In the genomic region with DNA sequence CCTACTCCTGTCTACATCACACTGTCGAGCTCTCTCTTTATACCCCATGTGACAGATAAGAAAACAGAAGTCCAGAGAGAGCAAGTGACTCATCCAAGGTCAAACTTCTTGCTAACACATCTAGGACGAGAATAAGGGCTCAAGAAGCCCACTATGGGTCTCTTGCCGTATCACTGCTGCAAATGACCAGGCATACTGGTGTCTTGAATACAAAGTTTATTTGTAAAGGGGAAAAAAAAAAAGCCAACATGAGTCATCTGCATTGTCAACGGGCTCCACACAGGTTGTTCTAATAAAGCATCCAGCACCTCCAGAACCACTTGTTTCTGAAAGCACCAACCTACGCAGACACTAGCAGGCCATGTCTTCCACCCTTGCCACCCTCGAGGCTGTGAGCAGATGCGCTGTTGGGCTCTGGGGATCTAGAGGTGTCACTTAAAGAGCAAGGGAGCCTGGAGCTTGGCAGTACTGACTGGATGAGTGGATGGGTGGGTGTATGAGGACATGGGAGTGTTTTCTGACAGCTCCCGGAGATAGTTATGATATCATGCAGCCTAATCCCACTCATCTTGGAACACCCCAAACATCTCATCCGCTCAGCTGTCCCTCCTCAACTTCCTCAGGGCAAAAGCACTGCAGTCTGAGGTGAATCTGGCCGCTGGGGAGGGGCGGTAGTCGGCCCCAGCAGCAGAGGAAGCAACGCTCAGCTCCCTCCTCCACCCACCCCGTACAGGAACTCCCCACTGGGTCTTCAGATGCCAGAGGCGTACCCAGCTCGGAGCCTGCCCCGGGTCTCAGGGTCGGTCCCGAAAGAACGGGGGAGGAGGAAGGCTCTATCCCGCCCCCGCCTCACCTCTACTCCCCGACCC, we compare ENCODE assay signal across 8 cellular contexts. TPM values are rescaled to one million over a fixed set of nuclear protein-coding genes. Genes with fewer than 3 reads are reported as not detected.
A peak's percentile ranks its signal among the peaks of the same experiment; 100 is the strongest.
DNase-seq lines count a peak whose midpoint lies in the region; ATAC-seq and TF ChIP-seq lines count a peak whose summit lies in the region.

No MANE protein-coding gene starts in this region.

- DNase-seq in GM12864 (ENCODE audit: low read depth) (no peak), T-helper 9 cell (peak; percentile 24), kidney epithelial cell (ENCODE audit: low read depth) (no peak), KG1 (lab: John Stamatoyannopoulos, UW) (no peak)
- DNase-seq in central memory CD4-positive, alpha-beta T cell: peak; percentile 39
- peak; percentile 20 to 23 for DNase-seq in stimulated activated CD4-positive, alpha-beta T cell treated with anti-CD3 and anti-CD28 coated beads, Interleukin-1b, Interleukin-23, amount 100 ng/mL, for 4 hours (ENCODE audit: low read depth in 2 of 2)

- no peaks in the 10 kb centered on the region for H3K9me3 Mint-ChIP-seq in IgD-negative memory B cell

- peak; percentile 57 for ATAC-seq in GM21825 (IDR thresholded peaks at IDR 0.05; ENCODE audit: unreplicated experiment)

- H3K27me3 ChIP-seq in kidney epithelial cell (ENCODE audit: control insufficient read depth, insufficient read depth, low read length): no peaks in the 10 kb centered on the region

- H3K4me3 Mint-ChIP-seq in IgD-negative memory B cell: peak overlapping the region; percentile 85 to 96 (median 90)

- peaks cover 12 to 15% (median 13%) of the 10 kb centered on the region in 3 donors for H3K4me1 Mint-ChIP-seq in IgD-negative memory B cell

- no peaks in the 10 kb centered on the region for H3K36me3 ChIP-seq in kidney epithelial cell (ENCODE audit: control insufficient read depth, insufficient read depth, low read length)

- H3K4me3 ChIP-seq in GM12864 (ENCODE audit: low read depth, low read length) (peak overlapping the region; percentile 81), kidney epithelial cell (ENCODE audit: low read depth, low read length) (peak overlapping the region; percentile 72)

- H3K36me3 Mint-ChIP-seq in IgD-negative memory B cell: no peaks in the 10 kb centered on the region

- no peaks in the 10 kb centered on the region for H3K27me3 Mint-ChIP-seq in IgD-negative memory B cell

- TF ChIP-seq CTCF in GM12864 (IDR thresholded peaks at IDR 0.05; ENCODE audit: low read depth, low read length, missing control alignments) (no peak), kidney epithelial cell (IDR thresholded peaks at IDR 0.05; ENCODE audit: insufficient read depth, low read length, poor library complexity, severe bottlenecking) (no peak)

- H3K27ac Mint-ChIP-seq in IgD-negative memory B cell: peak overlapping the region in 1 of 3 donors; percentile 41

RNA-seq across cellular contexts. Expression of gene SMCO4, which starts 1.1 kb away (rescaled TPM):
- 8.0 TPM for polyA plus RNA-seq in IgD-negative memory B cell
- 12.7 and 20.8 TPM in 2 replicates for total RNA-seq in kidney epithelial cell

Comparison
In these comparisons a context has a peak if more than half of its experiments do, and no peak if none do; other contexts are left out.
1. DNase-seq: peak in T-helper 9 cell (single experiment), central memory CD4-positive, alpha-beta T cell (single experiment) and stimulated activated CD4-positive, alpha-beta T cell treated with anti-CD3 and anti-CD28 coated beads, Interleukin-1b, Interleukin-23, amount 100 ng/mL, for 4 hours (2 of 2); none in GM12864 (single experiment), kidney epithelial cell (single experiment) and KG1 (single experiment).